ENCODE assay signal across 17 cellular contexts in the genomic region with DNA sequence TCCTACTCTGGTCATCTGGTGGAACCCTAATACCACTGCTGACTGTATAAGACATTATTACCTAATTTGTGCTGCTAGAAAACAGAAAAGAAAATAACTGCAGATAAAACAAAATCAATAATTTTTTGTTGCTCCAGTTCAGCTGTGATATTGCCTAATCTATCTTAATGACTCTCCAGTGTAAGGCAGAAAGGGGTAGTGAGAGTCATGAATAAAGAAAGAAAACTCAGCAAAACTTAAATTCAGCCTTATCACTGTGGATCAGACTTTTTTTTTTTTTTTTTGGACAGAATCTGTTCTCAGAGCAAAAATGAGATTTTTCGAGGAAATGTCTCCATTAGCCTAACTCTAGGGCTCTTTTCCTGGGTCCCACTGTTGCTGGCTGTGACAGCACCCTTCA. TPM values are rescaled to one million over a fixed set of nuclear protein-coding genes. Genes with fewer than 3 reads are reported as not detected.
DNase-seq lines count a peak whose midpoint lies in the region; ATAC-seq and TF ChIP-seq lines count a peak whose summit lies in the region.
"Had no signal": no experiment of that assay in that cellular context is flagged by ENCODE, and none has a peak within 500 bp of the region (broad histone marks: within the 10 kb centered on the region; RNA-seq: fewer than 3 reads in every experiment).

No MANE protein-coding gene starts in this region.

- CTCF ChIA-PET in activated CD8-positive, alpha-beta T cell treated with anti-CD3 and anti-CD28 coated beads, Interleukin-2, amount 10 ng/mL, durations not matched to agents 7 days and 5 days (lab: Charles Lee): no interaction called here

- no peaks in the 10 kb centered on the region for H3K27me3 Mint-ChIP-seq in activated T-cell treated with anti-CD3 and anti-CD28 coated beads, Interleukin-2, amount 50 U/mL, for 4 hours (ENCODE audit: low read depth)
- peaks cover 6% of the 10 kb centered on the region for H3K27me3 Mint-ChIP-seq in activated CD8-positive, alpha-beta T cell treated with anti-CD3 and anti-CD28 coated beads, Interleukin-2, amount 10 ng/mL, durations not matched to agents 7 days and 5 days (ENCODE audit: low read depth)

- peaks cover 5% of the 10 kb centered on the region for H3K9me3 Mint-ChIP-seq in activated T-cell treated with anti-CD3 and anti-CD28 coated beads, Interleukin-2, amount 50 U/mL, for 4 hours
- peaks cover 12% of the 10 kb centered on the region for H3K9me3 Mint-ChIP-seq in activated CD8-positive, alpha-beta T cell treated with anti-CD3 and anti-CD28 coated beads, Interleukin-2, amount 10 ng/mL, durations not matched to agents 7 days and 5 days (ENCODE audit: insufficient read depth)

- peaks cover 37% of the 10 kb centered on the region for H3K4me1 Mint-ChIP-seq in activated T-cell treated with anti-CD3 and anti-CD28 coated beads, Interleukin-2, amount 50 U/mL, for 4 hours (ENCODE audit: low read depth)
- H3K4me1 Mint-ChIP-seq in activated CD8-positive, alpha-beta T cell treated with anti-CD3 and anti-CD28 coated beads, Interleukin-2, amount 10 ng/mL, durations not matched to agents 7 days and 5 days (ENCODE audit: low read depth): peaks cover 41% of the 10 kb centered on the region

- peaks cover 7 to 49% (median 40%) of the 10 kb centered on the region in 6 donors for H3K4me1 ChIP-seq in spleen
- H3K4me1 ChIP-seq: gastrocnemius medialis had no signal

- POLR2A ChIA-PET in activated CD8-positive, alpha-beta T cell treated with anti-CD3 and anti-CD28 coated beads, Interleukin-2, amount 10 ng/mL, durations not matched to agents 7 days and 5 days (lab: Charles Lee): interaction anchor here (2.8 to 3.2 kb wide), 2 partner anchors 11 to 52 kb away, joined by 13 to 32 read pairs; a partner anchor contains a TSS

- H3K27ac ChIP-seq in spleen: peak overlapping the region in 5 of 8 donors; percentile 89 to 95 (median 95)
- H3K27ac ChIP-seq: cardiac muscle cell, gastrocnemius medialis had no signal

- no peak overlapping the region for H3K4me3 ChIP-seq in NB4 (ENCODE audit: low read depth, low read length)
- no peak overlapping the region for H3K4me3 ChIP-seq in spleen
- H3K4me3 ChIP-seq: cardiac muscle cell, gastrocnemius medialis had no signal

- H3K27me3 ChIP-seq in spleen (replicated peaks in 1 of 7): peaks cover 0 to 16% (median 0%) of the 10 kb centered on the region in 7 donors
- H3K27me3 ChIP-seq: upper lobe of left lung had no signal

- no peak for DNase-seq in activated T-cell treated with anti-CD3 and anti-CD28 coated beads, Interleukin-2, amount 50 U/mL, for 4 hours
- DNase-seq in activated T-cell treated with anti-CD3 and anti-CD28 coated beads, Interleukin-2, amount 50 U/mL, for 48 hours: no peak
- peak; percentile 23 for DNase-seq in NB4 (ENCODE audit: low read depth)
- no peak for DNase-seq in activated CD8-positive, alpha-beta T cell treated with anti-CD3 and anti-CD28 coated beads, Interleukin-2, amount 10 ng/mL, durations not matched to agents 7 days and 5 days
- no peak for DNase-seq in spleen
- DNase-seq in NCI-H2107 treated with DMSO at 0.1 percent for 48 hours (lab: John Stamatoyannopoulos, UW; ENCODE audit: unreplicated experiment): no peak
- no peak for DNase-seq in GDM1 (lab: John Stamatoyannopoulos, UW)
- DNase-seq in stimulated activated CD8-positive, alpha-beta memory T cell treated with anti-CD3 and anti-CD28 coated beads, Interleukin-4, amount 100 ng/mL, for 48 hours: no peak
- DNase-seq: activated gamma-delta T cell treated with Interleukin-2 at 50 U/mL for 16 hours; gastrocnemius medialis; NCI-H1105 treated with DMSO at 0.1 percent for 48 hours; NCI-H510A; SHP77; stimulated activated CD4-positive, alpha-beta T cell treated with anti-CD3 and anti-CD28 coated beads, Interleukin-15, amount 100 ng/mL, for 24 hours had no signal

- TF ChIP-seq POLR2A in NB4 (IDR thresholded peaks at IDR 0.05; ENCODE audit: extremely low read depth, insufficient read length) (no peak), spleen (IDR thresholded peaks at IDR 0.05) (no peak)

- intact Hi-C loops in spleen (cut with DNase I; ENCODE audit: low total_unique reads): no loop called here

- peak overlapping the region; percentile 93 for H3K27ac Mint-ChIP-seq in activated CD8-positive, alpha-beta T cell treated with anti-CD3 and anti-CD28 coated beads, Interleukin-2, amount 10 ng/mL, durations not matched to agents 7 days and 5 days
- H3K27ac Mint-ChIP-seq: progenitor cell of endocrine pancreas had no signal

- no peak for TF ChIP-seq CTCF in NB4 (IDR thresholded peaks at IDR 0.05; ENCODE audit: low read depth, low read length)
- no peak for TF ChIP-seq CTCF in spleen (IDR thresholded peaks at IDR 0.05 in 8 of 11, conservative IDR thresholded peaks at IDR 0.05 in 3 of 11)

- peaks cover 0 to 19% (median 0%) of the 10 kb centered on the region in 6 donors for H3K36me3 ChIP-seq in spleen
- H3K36me3 ChIP-seq: cardiac muscle cell, gastrocnemius medialis, upper lobe of left lung had no signal

- peaks cover 22% of the 10 kb centered on the region for H3K36me3 Mint-ChIP-seq in activated T-cell treated with anti-CD3 and anti-CD28 coated beads, Interleukin-2, amount 50 U/mL, for 4 hours (ENCODE audit: insufficient read depth)
- peaks cover 39% of the 10 kb centered on the region for H3K36me3 Mint-ChIP-seq in activated CD8-positive, alpha-beta T cell treated with anti-CD3 and anti-CD28 coated beads, Interleukin-2, amount 10 ng/mL, durations not matched to agents 7 days and 5 days (ENCODE audit: low read depth)

- 41 to 70% (median 58%) methylated on average over 1 of the region's 1 CpG for WGBS in spleen, 5 donors

- no peak for ATAC-seq in activated T-cell treated with anti-CD3 and anti-CD28 coated beads, Interleukin-2, amount 50 U/mL, for 4 hours
- ATAC-seq in activated CD8-positive, alpha-beta T cell treated with anti-CD3 and anti-CD28 coated beads, Interleukin-2, amount 10 ng/mL, durations not matched to agents 7 days and 5 days: no peak
- ATAC-seq: gastrocnemius medialis had no signal

- H3K4me3 Mint-ChIP-seq in activated T-cell treated with anti-CD3 and anti-CD28 coated beads, Interleukin-2, amount 50 U/mL, for 4 hours: peak overlapping the region; percentile 95
- H3K4me3 Mint-ChIP-seq in activated CD8-positive, alpha-beta T cell treated with anti-CD3 and anti-CD28 coated beads, Interleukin-2, amount 10 ng/mL, durations not matched to agents 7 days and 5 days: peak overlapping the region; percentile 83

- peaks cover 0 to 23% (median 10%) of the 10 kb centered on the region in 8 donors for H3K9me3 ChIP-seq in spleen
- H3K9me3 ChIP-seq: gastrocnemius medialis had no signal

RNA-seq across cellular contexts. Expression of a gene that starts 1.1 kb away (rescaled TPM):
- total RNA-seq in activated T-cell treated with anti-CD3 and anti-CD28 coated beads, Interleukin-2, amount 50 U/mL, for 4 hours: 100 to 1,000 TPM; 128 to 134 (median 132) TPM
- total RNA-seq in activated CD8-positive, alpha-beta T cell treated with anti-CD3 and anti-CD28 coated beads, Interleukin-2, amount 10 ng/mL, durations not matched to agents 7 days and 5 days: 100 to 1,000 TPM; 318 to 320 TPM
- total RNA-seq in spleen: 100 to 1,000 TPM; 179 to 321 (median 217) TPM
- polyA plus RNA-seq in spleen: 10 to 100 TPM; 30.6 to 48.6 (median 39.6) TPM
- total RNA-seq: progenitor cell of endocrine pancreas had no signal

RNA-seq across cellular contexts. Expression of a gene that starts 52.4 kb away (rescaled TPM):
- total RNA-seq in activated T-cell treated with anti-CD3 and anti-CD28 coated beads, Interleukin-2, amount 50 U/mL, for 4 hours: 10 to 100 TPM; 19.1 to 22.3 (median 21.3) TPM
- total RNA-seq in activated CD8-positive, alpha-beta T cell treated with anti-CD3 and anti-CD28 coated beads, Interleukin-2, amount 10 ng/mL, durations not matched to agents 7 days and 5 days: 10 to 100 TPM; 63.6 to 64.1 TPM
- 10 to 100 TPM in 6 of 7 donors, 1 to 10 TPM in 1; 9.0 to 15.7 (median 12.2) TPM for total RNA-seq in spleen
- polyA plus RNA-seq in spleen: 1 to 10 TPM; 5.2 to 7.4 (median 5.4) TPM
